Comparison of ENCODE assay signal across 8 cellular contexts in genomic region chr14:99479903-99480855, GRCh38. TPM values are rescaled to one million over a fixed set of nuclear protein-coding genes. Genes with fewer than 3 reads are reported as not detected.
DNase-seq lines count a peak whose midpoint lies in the region; ATAC-seq and TF ChIP-seq lines count a peak whose summit lies in the region.

No MANE protein-coding gene starts in this region.

- no peaks in the 10 kb centered on the region for H3K36me3 ChIP-seq in OCI-LY7 (ENCODE audit: insufficient read depth, low read length)
- H3K36me3 ChIP-seq in suprapubic skin = no peaks in the 10 kb centered on the region

- peak overlapping the region; percentile 89 for H3K4me2 ChIP-seq in OCI-LY7 (ENCODE audit: low read length)

- WGBS in suprapubic skin = 0% methylated on average over 53 of the region's 121 CpGs

- TF ChIP-seq CTCF in GM13977 (IDR thresholded peaks at IDR 0.05; ENCODE audit: extremely low read depth, insufficient read depth, missing control alignments) (no peak), OCI-LY7 (conservative IDR thresholded peaks at IDR 0.05; ENCODE audit: low read length) (no peak), foreskin fibroblast (IDR thresholded peaks at IDR 0.05; ENCODE audit: low read depth, low read length) (peak; percentile 7), nephron progenitor cell (IDR thresholded peaks at IDR 0.05) (no peak), suprapubic skin (IDR thresholded peaks at IDR 0.05) (peak in 1 of 2 donors; percentile 10)

- H3K4me3 Mint-ChIP-seq in nephron progenitor cell = peak overlapping the region; percentile 85

- H3K36me3 Mint-ChIP-seq in nephron progenitor cell (ENCODE audit: low read depth) = no peaks in the 10 kb centered on the region

- peaks cover 57% of the 10 kb centered on the region for H3K4me1 Mint-ChIP-seq in nephron progenitor cell

- H3K9me3 ChIP-seq in OCI-LY7 (ENCODE audit: low read length) (no peaks in the 10 kb centered on the region), suprapubic skin (no peaks in the 10 kb centered on the region)

- peak in 1 of 2 donors; percentile 11 for TF ChIP-seq POLR2A in suprapubic skin (IDR thresholded peaks at IDR 0.05)

- peak overlapping the region; percentile 96 for H3K27ac Mint-ChIP-seq in nephron progenitor cell

- peak; percentile 5 for ATAC-seq in HG03025 (IDR thresholded peaks at IDR 0.05; ENCODE audit: low FRiP score, unreplicated experiment)

- peaks cover 11% of the 10 kb centered on the region for H3K27me3 Mint-ChIP-seq in nephron progenitor cell (ENCODE audit: low read depth, poor library complexity)

- no peak overlapping the region; the same call in 1 of the 2 replicates for H2AFZ ChIP-seq in OCI-LY7 (ENCODE audit: low read length)

- no peak for TF ChIP-seq EP300 in suprapubic skin (IDR thresholded peaks at IDR 0.05)

- no peaks in the 10 kb centered on the region for H3K27me3 ChIP-seq in suprapubic skin

- no peaks in the 10 kb centered on the region for H3K9me3 Mint-ChIP-seq in nephron progenitor cell

- H3K4me1 ChIP-seq in OCI-LY7 (ENCODE audit: insufficient read depth, low read length, poor library complexity, severe bottlenecking) = peaks cover 23% of the 10 kb centered on the region
- H3K4me1 ChIP-seq in suprapubic skin = peaks cover 53% of the 10 kb centered on the region

- DNase-seq in 8988T (peak; percentile 28), GM13977 (ENCODE audit: low spot score) (peak; percentile 49), OCI-LY7 (ENCODE audit: low spot score) (peak; percentile 45), activated gamma-delta T cell treated with Interleukin-2 at 50 U/mL for 16 hours (peak; percentile 20), foreskin fibroblast (peak; percentile 66 to 79), nephron progenitor cell (peak; percentile 63), suprapubic skin (ENCODE audit: low spot score in 2 of 2) (peak; percentile 83 to 86)

- no peaks in the 10 kb centered on the region for H3K9me2 ChIP-seq in OCI-LY7 (ENCODE audit: insufficient read depth, low read length)

- H4K20me1 ChIP-seq in OCI-LY7 (ENCODE audit: insufficient read depth, low read length) = peaks cover 73% of the 10 kb centered on the region

- CTCF ChIA-PET in OCI-LY7 (lab: Charles Lee; ENCODE audit: unreplicated experiment) = interaction anchor here (0.6 to 0.7 kb wide), 3 partner anchors 10 to 677 kb away, joined by 3 read pairs; no protein-coding TSS in a partner anchor

- H3K27ac ChIP-seq in OCI-LY7 (ENCODE audit: low read depth, low read length, poor library complexity, severe bottlenecking) = peak overlapping the region; percentile 38
- peak overlapping the region; percentile 96 for H3K27ac ChIP-seq in suprapubic skin

- POLR2A ChIA-PET in OCI-LY7 (lab: Charles Lee) = interaction anchor here (0.6 to 1.6 kb wide), 11 partner anchors 8 to 667 kb away, joined by 3 to 6 read pairs (median 3); no protein-coding TSS in a partner anchor

- in situ Hi-C loops in GM13977 (cut with MboI; ENCODE audit: low pct_unique_long_range_greater_than_20kb, low sequenced_read_pairs, unreplicated experiment) = no loop called here

- intact Hi-C loops in OCI-LY7 (cut with micrococcal nuclease; ENCODE audit: unreplicated experiment) = loop anchor here (2.0 to 10.0 kb wide), 2 partner anchors 207 to 585 kb away; partner anchors contain the start of gene EVL

- peak overlapping the region; percentile 95 for H3K4me3 ChIP-seq in OCI-LY7 (ENCODE audit: low read depth, low read length, poor library complexity, severe bottlenecking)
- peak overlapping the region; percentile 70 to 72 for H3K4me3 ChIP-seq in foreskin fibroblast (ENCODE audit: low read depth in 1 of 2, low read length in 2 of 2)
- H3K4me3 ChIP-seq in suprapubic skin = peak overlapping the region; percentile 85

- BruUV-seq in OCI-LY7 (replicated peaks; lab: Mats Ljungman, UMichigan) = no TSS peak

- peaks cover 88% of the 10 kb centered on the region for H3K79me2 ChIP-seq in OCI-LY7 (ENCODE audit: insufficient read depth, low read depth, low read length)

RNA-seq across cellular contexts. Expression of gene SETD3, which starts 0.5 kb away (rescaled TPM):
- 42.4 and 45.2 TPM in 2 replicates for total RNA-seq in OCI-LY7 (2014; rRNA removed; shearing (Covaris generic))
- 62.1 and 65.5 TPM in 2 replicates for total RNA-seq in OCI-LY7 (2022)
- 10 to 100 TPM; 50.2 to 57.5 (median 54.8) TPM for total RNA-seq in suprapubic skin

RNA-seq across cellular contexts. Expression of gene CCNK, which starts 1.0 kb away (rescaled TPM):
- total RNA-seq in OCI-LY7 (2014; rRNA removed; shearing (Covaris generic)) = 25.1 and 38.8 TPM in 2 replicates
- total RNA-seq in OCI-LY7 (2022) = 69.0 and 76.3 TPM in 2 replicates
- 10 to 100 TPM; 23.4 to 66.3 (median 39.0) TPM for total RNA-seq in suprapubic skin

Comparison
In these comparisons a context has a peak if more than half of its experiments do, and no peak if none do; other contexts are left out.
1. Peak in every context shown above with its lines: DNase-seq, ATAC-seq, H3K4me3 ChIP-seq and H3K27ac ChIP-seq.
2. DNase-seq: peak in every context shown above with its lines; median percentile 84 in suprapubic skin; 72 in foreskin fibroblast; 63 in nephron progenitor cell; 49 in GM13977; 45 in OCI-LY7; 28 in 8988T; 20 in activated gamma-delta T cell treated with Interleukin-2 at 50 U/mL for 16 hours.